ENCODE assay signal across 24 cellular contexts in genomic region chr12:49260831-49261363, GRCh38. TPM values are rescaled to one million over a fixed set of nuclear protein-coding genes. Genes with fewer than 3 reads are reported as not detected.
DNase-seq lines count a peak whose midpoint lies in the region; TF ChIP-seq lines count a peak whose summit lies in the region.
"Had no signal": no experiment of that assay in that cellular context is flagged by ENCODE, and none has a peak within 500 bp of the region (broad histone marks: within the 10 kb centered on the region; RNA-seq: fewer than 3 reads in every experiment).

No MANE protein-coding gene starts in this region.

- peak overlapping the region; percentile 61 for H3K27ac ChIP-seq in GM23248
- peak overlapping the region; percentile 72 for H3K27ac ChIP-seq in SK-N-MC
- H3K27ac ChIP-seq in subcutaneous abdominal adipose tissue (ENCODE audit: low read depth, low read length): peak overlapping the region; percentile 17
- no peak overlapping the region for H3K27ac ChIP-seq in SJCRH30
- H3K27ac ChIP-seq: right atrium auricular region had no signal

- H3K27me3 ChIP-seq in GM23248 (replicated peaks; ENCODE audit: insufficient read depth): no peaks in the 10 kb centered on the region
- H3K27me3 ChIP-seq in subcutaneous abdominal adipose tissue (ENCODE audit: control insufficient read depth in 5 of 5, insufficient read depth in 4 of 5, low read length in 5 of 5): no peaks in the 10 kb centered on the region
- H3K27me3 ChIP-seq in SJCRH30: no peaks in the 10 kb centered on the region
- H3K27me3 ChIP-seq: right atrium auricular region had no signal

- in situ Hi-C loops in GM23248 (cut with MboI): no loop called here
- in situ Hi-C loops in KBM-7 (cut with MboI; ENCODE audit: low pct_unique_long_range_greater_than_20kb, low sequenced_read_pairs): no loop called here

- no peak overlapping the region for H3K27ac Mint-ChIP-seq in nephron progenitor cell
- H3K27ac Mint-ChIP-seq: activated CD8-positive, alpha-beta T cell treated with anti-CD3 and anti-CD28 coated beads, Interleukin-2, amount 10 ng/mL, durations not matched to agents 7 days and 5 days; CD4-positive, alpha-beta T cell; stimulated activated naive CD8-positive, alpha-beta T cell treated with anti-CD3 and anti-CD28 coated beads, Interleukin-15, amount 100 ng/mL, for 72 hours had no signal

- H3K4me3 Mint-ChIP-seq in nephron progenitor cell: no peak overlapping the region
- H3K4me3 Mint-ChIP-seq: activated CD8-positive, alpha-beta T cell treated with anti-CD3 and anti-CD28 coated beads, Interleukin-2, amount 10 ng/mL, durations not matched to agents 7 days and 5 days; CD4-positive, alpha-beta T cell; stimulated activated naive CD8-positive, alpha-beta T cell treated with anti-CD3 and anti-CD28 coated beads, Interleukin-15, amount 100 ng/mL, for 72 hours had no signal

- H3F3A ChIP-seq in GM23248 (ENCODE audit: insufficient read depth): peaks cover 37% of the 10 kb centered on the region

- no peaks in the 10 kb centered on the region for H3K9me2 ChIP-seq in GM23248 (ENCODE audit: insufficient read depth)

- DNase-seq in GM23248 (no peak), SK-N-MC (ENCODE audit: low read depth, low spot score) (no peak), fibroblast of the aortic adventitia (ENCODE audit: low read depth) (no peak), nephron progenitor cell (no peak), EL (no peak), SJCRH30 (no peak), KBM-7 (no peak)
- DNase-seq: activated CD4-positive, CD25-positive, alpha-beta regulatory T cell treated with anti-CD3 and anti-CD28 coated beads, Interleukin-2, amount 50 U/mL, for 72 hours; activated CD8-positive, alpha-beta T cell treated with anti-CD3 and anti-CD28 coated beads, Interleukin-2, amount 10 ng/mL, durations not matched to agents 7 days and 5 days; activated naive CD4-positive, alpha-beta T cell; CD4-positive, alpha-beta T cell; dorsolateral prefrontal cortex; foreskin melanocyte; GOT3; hippocampal formation; islet precursor cell; KG1; NCI-H146; NCI-H2171; NCI-H69; stimulated activated naive CD8-positive, alpha-beta T cell treated with anti-CD3 and anti-CD28 coated beads, Interleukin-15, amount 100 ng/mL, for 72 hours had no signal

- H3K9me3 ChIP-seq in GM23248 (ENCODE audit: low read depth) (no peaks in the 10 kb centered on the region), SK-N-MC (ENCODE audit: low read depth, low read length) (no peaks in the 10 kb centered on the region), subcutaneous abdominal adipose tissue (ENCODE audit: control insufficient read depth in 5 of 5, low read length in 5 of 5) (no peaks in the 10 kb centered on the region), SJCRH30 (replicated peaks) (no peaks in the 10 kb centered on the region)
- H3K9me3 ChIP-seq: right atrium auricular region had no signal

- no peaks in the 10 kb centered on the region for H4K20me1 ChIP-seq in GM23248 (ENCODE audit: insufficient read depth)

- no peaks in the 10 kb centered on the region for H3K36me3 Mint-ChIP-seq in nephron progenitor cell (ENCODE audit: low read depth)

- peak overlapping the region; percentile 69 for H3K4me2 ChIP-seq in GM23248 (ENCODE audit: unreplicated experiment)

- H3K9ac ChIP-seq in GM23248 (no peak overlapping the region), SK-N-MC (ENCODE audit: insufficient read length) (no peak overlapping the region), subcutaneous abdominal adipose tissue (ENCODE audit: low read length in 5 of 5) (no peak overlapping the region)

- H3K4me1 ChIP-seq in GM23248 (ENCODE audit: insufficient read depth) (peaks cover 33% of the 10 kb centered on the region), subcutaneous abdominal adipose tissue (ENCODE audit: control insufficient read depth in 5 of 5, insufficient read depth in 5 of 5, low read length in 5 of 5) (peaks cover 0 to 33% (median 19%) of the 10 kb centered on the region in 5 donors), SJCRH30 (no peaks in the 10 kb centered on the region)

- H3K9me3 Mint-ChIP-seq in nephron progenitor cell: peaks cover 4% of the 10 kb centered on the region
- H3K9me3 Mint-ChIP-seq: CD4-positive, alpha-beta T cell; stimulated activated naive CD8-positive, alpha-beta T cell treated with anti-CD3 and anti-CD28 coated beads, Interleukin-15, amount 100 ng/mL, for 72 hours had no signal

- no peak overlapping the region for H3K4me3 ChIP-seq in GM23248
- no peak overlapping the region for H3K4me3 ChIP-seq in SK-N-MC
- H3K4me3 ChIP-seq in fibroblast of the aortic adventitia (ENCODE audit: low read depth, low read length): peak overlapping the region; percentile 31
- H3K4me3 ChIP-seq in subcutaneous abdominal adipose tissue (ENCODE audit: low read depth in 1 of 5, low read length in 5 of 5): no peak overlapping the region
- no peak overlapping the region for H3K4me3 ChIP-seq in SJCRH30
- H3K4me3 ChIP-seq: dorsolateral prefrontal cortex, right atrium auricular region had no signal

- 0 out of 2 replicates have a peak, but pooled peaks cover 1% of the 10 kb centered on the region for H3K36me3 ChIP-seq in GM23248 (ENCODE audit: low read depth)
- no peaks in the 10 kb centered on the region for H3K36me3 ChIP-seq in SK-N-MC (ENCODE audit: insufficient read depth, low read length)
- no peaks in the 10 kb centered on the region for H3K36me3 ChIP-seq in subcutaneous abdominal adipose tissue (ENCODE audit: control insufficient read depth in 5 of 5, insufficient read depth in 5 of 5, low read length in 5 of 5)
- H3K36me3 ChIP-seq in SJCRH30: no peaks in the 10 kb centered on the region
- H3K36me3 ChIP-seq: right atrium auricular region had no signal

- H2AFZ ChIP-seq in GM23248: no peak overlapping the region

- H3K27me3 Mint-ChIP-seq in nephron progenitor cell (ENCODE audit: low read depth, poor library complexity): peaks cover 17% of the 10 kb centered on the region
- H3K27me3 Mint-ChIP-seq: CD4-positive, alpha-beta T cell; stimulated activated naive CD8-positive, alpha-beta T cell treated with anti-CD3 and anti-CD28 coated beads, Interleukin-15, amount 100 ng/mL, for 72 hours had no signal

- peaks cover 38% of the 10 kb centered on the region for H3K79me2 ChIP-seq in GM23248 (ENCODE audit: insufficient read depth)

- 87 to 93% methylated on average over 10 of the region's 10 CpGs for WGBS in GM23248 (ENCODE audit: low coverage in 1 of 2, low lambda C conversion rate in 2 of 2, missing lambda C conversion rate in 2 of 2), 2 experiments

- H3K4me1 Mint-ChIP-seq in nephron progenitor cell: peaks cover 22% of the 10 kb centered on the region

- TF ChIP-seq CTCF in fibroblast of the aortic adventitia (IDR thresholded peaks at IDR 0.05; ENCODE audit: insufficient read depth, low read length): no peak
- no peak for TF ChIP-seq CTCF in nephron progenitor cell (IDR thresholded peaks at IDR 0.05)

RNA-seq across cellular contexts. Expression of gene TUBA1C, which starts 4.0 kb away (rescaled TPM):
- 401 and 473 TPM in 2 replicates for total RNA-seq in GM23248 (2014; rRNA removed; shearing (Covaris generic))
- 301 and 312 TPM in 2 replicates for polyA plus RNA-seq in GM23248 (2016; fragmentation: Nextera tagmentation; extraction: Ambion mirVana)
- 54.7 and 839 TPM in 2 replicates for total RNA-seq in fibroblast of the aortic adventitia (ENCODE audit: low replicate concordance)
- total RNA-seq in SJCRH30 (2014; rRNA removed; shearing (Covaris generic)): 396 and 398 TPM in 2 replicates

RNA-seq across cellular contexts. Expression of gene PRPH, which starts 34.0 kb away (rescaled TPM):
- not detected in 2 replicates for total RNA-seq in GM23248 (2014; rRNA removed; shearing (Covaris generic))
- polyA plus RNA-seq in GM23248 (2016; fragmentation: Nextera tagmentation; extraction: Ambion mirVana): not detected in 2 replicates
- 0.18 and 0.33 TPM in 2 replicates for total RNA-seq in fibroblast of the aortic adventitia (ENCODE audit: low replicate concordance)
- total RNA-seq in SJCRH30 (2014; rRNA removed; shearing (Covaris generic)): 1.7 and 3.9 TPM in 2 replicates
- total RNA-seq: activated CD8-positive, alpha-beta T cell treated with anti-CD3 and anti-CD28 coated beads, Interleukin-2, amount 10 ng/mL, durations not matched to agents 7 days and 5 days; myocyte had no signal
